Comparison of ENCODE assay signal across 9 cellular contexts in genomic region chr10:48684792-48685651, GRCh38. TPM values are rescaled to one million over a fixed set of nuclear protein-coding genes. Genes with fewer than 3 reads are reported as not detected.
DNase-seq lines count a peak whose midpoint lies in the region; ATAC-seq lines count a peak whose summit lies in the region.
"Had no signal": no experiment of that assay in that cellular context is flagged by ENCODE, and none has a peak within 500 bp of the region (broad histone marks: within the 10 kb centered on the region; RNA-seq: fewer than 3 reads in every experiment).

TSS of gene WDFY4 (plus strand) at chr10:48684873. CDS start at chr10:48709733, 24,860 bp downstream.

- POLR2A ChIA-PET in activated CD4-positive, alpha-beta T cell treated with anti-CD3 and anti-CD28 coated beads, Interleukin-2, amount 10 ng/mL, durations not matched to agents 7 days and 5 days (lab: Charles Lee) = no interaction called here
- POLR2A ChIA-PET in activated CD4-positive, alpha-beta T cell treated with anti-CD3 and anti-CD28 coated beads for 36 hours (lab: Charles Lee) = no interaction called here

- no peaks in the 10 kb centered on the region for H3K36me3 Mint-ChIP-seq in activated CD4-positive, alpha-beta T cell treated with anti-CD3 and anti-CD28 coated beads, Interleukin-2, amount 10 ng/mL, durations not matched to agents 7 days and 5 days (ENCODE audit: low read depth)
- H3K36me3 Mint-ChIP-seq in activated CD4-positive, alpha-beta T cell treated with anti-CD3 and anti-CD28 coated beads for 36 hours (ENCODE audit: low read depth) = no peaks in the 10 kb centered on the region
- H3K36me3 Mint-ChIP-seq in central memory CD8-positive, alpha-beta T cell (ENCODE audit: insufficient read depth) = no peaks in the 10 kb centered on the region
- no peaks in the 10 kb centered on the region for H3K36me3 Mint-ChIP-seq in stimulated activated effector memory CD8-positive, alpha-beta T cell treated with anti-CD3 and anti-CD28 coated beads, Interleukin-12 subunit alpha, Interleukin-12 subunit beta, amount 100 ng/mL, for 72 hours
- H3K36me3 Mint-ChIP-seq in activated T-cell treated with anti-CD3 and anti-CD28 coated beads, Interleukin-2, amount 50 U/mL, for 24 hours (ENCODE audit: low read depth) = no peaks in the 10 kb centered on the region

- no peaks in the 10 kb centered on the region for H3K27me3 Mint-ChIP-seq in activated CD4-positive, alpha-beta T cell treated with anti-CD3 and anti-CD28 coated beads, Interleukin-2, amount 10 ng/mL, durations not matched to agents 7 days and 5 days
- peaks cover 3% of the 10 kb centered on the region for H3K27me3 Mint-ChIP-seq in activated CD4-positive, alpha-beta T cell treated with anti-CD3 and anti-CD28 coated beads for 36 hours
- H3K27me3 Mint-ChIP-seq in central memory CD8-positive, alpha-beta T cell = peaks cover 26% of the 10 kb centered on the region
- peaks cover 23% of the 10 kb centered on the region for H3K27me3 Mint-ChIP-seq in activated T-cell treated with anti-CD3 and anti-CD28 coated beads, Interleukin-2, amount 50 U/mL, for 24 hours

- CTCF ChIA-PET in activated CD4-positive, alpha-beta T cell treated with anti-CD3 and anti-CD28 coated beads, Interleukin-2, amount 10 ng/mL, durations not matched to agents 7 days and 5 days (lab: Charles Lee) = interaction anchor here (0.8 kb wide), 1 partner anchor 70 kb away, joined by 3 read pairs; no protein-coding TSS in a partner anchor
- CTCF ChIA-PET in activated CD4-positive, alpha-beta T cell treated with anti-CD3 and anti-CD28 coated beads for 36 hours (lab: Charles Lee) = interaction anchor here (1.2 kb wide), 1 partner anchor 28 kb away, joined by 4 read pairs; no protein-coding TSS in a partner anchor

- H3K4me3 Mint-ChIP-seq in activated CD4-positive, alpha-beta T cell treated with anti-CD3 and anti-CD28 coated beads, Interleukin-2, amount 10 ng/mL, durations not matched to agents 7 days and 5 days = no peak within 1 kb of the TSS
- no peak within 1 kb of the TSS for H3K4me3 Mint-ChIP-seq in activated CD4-positive, alpha-beta T cell treated with anti-CD3 and anti-CD28 coated beads for 36 hours
- peak within 1 kb of the TSS; percentile 6 for H3K4me3 Mint-ChIP-seq in central memory CD8-positive, alpha-beta T cell
- H3K4me3 Mint-ChIP-seq in stimulated activated effector memory CD8-positive, alpha-beta T cell treated with anti-CD3 and anti-CD28 coated beads, Interleukin-12 subunit alpha, Interleukin-12 subunit beta, amount 100 ng/mL, for 72 hours = peak within 1 kb of the TSS; percentile 37
- H3K4me3 Mint-ChIP-seq in activated T-cell treated with anti-CD3 and anti-CD28 coated beads, Interleukin-2, amount 50 U/mL, for 24 hours = no peak within 1 kb of the TSS

- no peak for DNase-seq in activated CD4-positive, alpha-beta T cell treated with anti-CD3 and anti-CD28 coated beads, Interleukin-2, amount 10 ng/mL, durations not matched to agents 7 days and 5 days
- no peak for DNase-seq in activated CD4-positive, alpha-beta T cell treated with anti-CD3 and anti-CD28 coated beads for 36 hours
- no peak for DNase-seq in central memory CD8-positive, alpha-beta T cell (ENCODE audit: low spot score in 2 of 2)
- peak in 1 of 2 donors; percentile 34 for DNase-seq in stimulated activated effector memory CD8-positive, alpha-beta T cell treated with anti-CD3 and anti-CD28 coated beads, Interleukin-12 subunit alpha, Interleukin-12 subunit beta, amount 100 ng/mL, for 72 hours (ENCODE audit: low spot score in 2 of 2)
- no peak for DNase-seq in SK-N-DZ (ENCODE audit: low spot score)
- no peak for DNase-seq in activated T-cell treated with anti-CD3 and anti-CD28 coated beads, Interleukin-2, amount 50 U/mL, for 24 hours
- DNase-seq in cerebellar nuclear complex (lab: John Stamatoyannopoulos, UW) = no peak

- intact Hi-C loops in activated CD4-positive, alpha-beta T cell treated with anti-CD3 and anti-CD28 coated beads for 36 hours (cut with DNase I, micrococcal nuclease) = no loop called here

- H3K9me3 Mint-ChIP-seq in activated CD4-positive, alpha-beta T cell treated with anti-CD3 and anti-CD28 coated beads, Interleukin-2, amount 10 ng/mL, durations not matched to agents 7 days and 5 days = no peaks in the 10 kb centered on the region
- no peaks in the 10 kb centered on the region for H3K9me3 Mint-ChIP-seq in activated CD4-positive, alpha-beta T cell treated with anti-CD3 and anti-CD28 coated beads for 36 hours (ENCODE audit: low read depth)
- H3K9me3 Mint-ChIP-seq in central memory CD8-positive, alpha-beta T cell = no peaks in the 10 kb centered on the region
- H3K9me3 Mint-ChIP-seq in stimulated activated effector memory CD8-positive, alpha-beta T cell treated with anti-CD3 and anti-CD28 coated beads, Interleukin-12 subunit alpha, Interleukin-12 subunit beta, amount 100 ng/mL, for 72 hours = no peaks in the 10 kb centered on the region
- no peaks in the 10 kb centered on the region for H3K9me3 Mint-ChIP-seq in activated T-cell treated with anti-CD3 and anti-CD28 coated beads, Interleukin-2, amount 50 U/mL, for 24 hours

- no peaks in the 10 kb centered on the region for H3K4me1 Mint-ChIP-seq in activated CD4-positive, alpha-beta T cell treated with anti-CD3 and anti-CD28 coated beads, Interleukin-2, amount 10 ng/mL, durations not matched to agents 7 days and 5 days
- no peaks in the 10 kb centered on the region for H3K4me1 Mint-ChIP-seq in activated CD4-positive, alpha-beta T cell treated with anti-CD3 and anti-CD28 coated beads for 36 hours
- no peaks in the 10 kb centered on the region for H3K4me1 Mint-ChIP-seq in central memory CD8-positive, alpha-beta T cell
- no peaks in the 10 kb centered on the region for H3K4me1 Mint-ChIP-seq in stimulated activated effector memory CD8-positive, alpha-beta T cell treated with anti-CD3 and anti-CD28 coated beads, Interleukin-12 subunit alpha, Interleukin-12 subunit beta, amount 100 ng/mL, for 72 hours
- H3K4me1 Mint-ChIP-seq in activated T-cell treated with anti-CD3 and anti-CD28 coated beads, Interleukin-2, amount 50 U/mL, for 24 hours (ENCODE audit: low read depth) = no peaks in the 10 kb centered on the region

- peak within 1 kb of the TSS; percentile 48 for H3K27ac Mint-ChIP-seq in activated CD4-positive, alpha-beta T cell treated with anti-CD3 and anti-CD28 coated beads, Interleukin-2, amount 10 ng/mL, durations not matched to agents 7 days and 5 days
- H3K27ac Mint-ChIP-seq in activated CD4-positive, alpha-beta T cell treated with anti-CD3 and anti-CD28 coated beads for 36 hours = no peak within 1 kb of the TSS
- H3K27ac Mint-ChIP-seq in central memory CD8-positive, alpha-beta T cell (ENCODE audit: low read depth) = no peak within 1 kb of the TSS
- peak within 1 kb of the TSS; percentile 72 for H3K27ac Mint-ChIP-seq in stimulated activated effector memory CD8-positive, alpha-beta T cell treated with anti-CD3 and anti-CD28 coated beads, Interleukin-12 subunit alpha, Interleukin-12 subunit beta, amount 100 ng/mL, for 72 hours
- H3K27ac Mint-ChIP-seq in activated T-cell treated with anti-CD3 and anti-CD28 coated beads, Interleukin-2, amount 50 U/mL, for 24 hours = no peak within 1 kb of the TSS

- no peak for ATAC-seq in activated CD4-positive, alpha-beta T cell treated with anti-CD3 and anti-CD28 coated beads for 36 hours
- ATAC-seq in HG03159 (IDR thresholded peaks at IDR 0.05; ENCODE audit: unreplicated experiment) = peak; percentile 71
- peak; percentile 54 for ATAC-seq in central memory CD8-positive, alpha-beta T cell (replicated peaks; ENCODE audit: extremely low read depth, poor library complexity, severe bottlenecking)
- ATAC-seq in stimulated activated effector memory CD8-positive, alpha-beta T cell treated with anti-CD3 and anti-CD28 coated beads, Interleukin-12 subunit alpha, Interleukin-12 subunit beta, amount 100 ng/mL, for 72 hours = peak; percentile 53
- ATAC-seq: A549 had no signal

RNA-seq across cellular contexts. Expression of gene WDFY4, which starts in this region (rescaled TPM):
- total RNA-seq in activated CD4-positive, alpha-beta T cell treated with anti-CD3 and anti-CD28 coated beads, Interleukin-2, amount 10 ng/mL, durations not matched to agents 7 days and 5 days = under 1 TPM; 0.37 to 0.40 TPM
- under 1 TPM; 0.07 to 0.09 TPM for total RNA-seq in activated CD4-positive, alpha-beta T cell treated with anti-CD3 and anti-CD28 coated beads for 36 hours
- 0.59 and 2.1 TPM in 2 replicates for polyA plus RNA-seq in SK-N-DZ (2014; cell fraction: cytosol; rRNA removed)
- polyA plus RNA-seq in SK-N-DZ (2014; cell fraction: nucleus; rRNA removed) = 1.3 and 3.4 TPM in 2 replicates
- polyA plus RNA-seq: A549 had no signal

Comparison
In these comparisons a context has a peak if more than half of its experiments do, and no peak if none do; other contexts are left out.
1. H3K27ac Mint-ChIP-seq: peak in activated CD4-positive, alpha-beta T cell treated with anti-CD3 and anti-CD28 coated beads, Interleukin-2, amount 10 ng/mL, durations not matched to agents 7 days and 5 days (single experiment) and stimulated activated effector memory CD8-positive, alpha-beta T cell treated with anti-CD3 and anti-CD28 coated beads, Interleukin-12 subunit alpha, Interleukin-12 subunit beta, amount 100 ng/mL, for 72 hours (single experiment); none in activated CD4-positive, alpha-beta T cell treated with anti-CD3 and anti-CD28 coated beads for 36 hours (single experiment), central memory CD8-positive, alpha-beta T cell (single experiment) and activated T-cell treated with anti-CD3 and anti-CD28 coated beads, Interleukin-2, amount 50 U/mL, for 24 hours (single experiment).
2. H3K4me3 Mint-ChIP-seq: peak in central memory CD8-positive, alpha-beta T cell (single experiment) and stimulated activated effector memory CD8-positive, alpha-beta T cell treated with anti-CD3 and anti-CD28 coated beads, Interleukin-12 subunit alpha, Interleukin-12 subunit beta, amount 100 ng/mL, for 72 hours (single experiment); none in activated CD4-positive, alpha-beta T cell treated with anti-CD3 and anti-CD28 coated beads, Interleukin-2, amount 10 ng/mL, durations not matched to agents 7 days and 5 days (single experiment), activated CD4-positive, alpha-beta T cell treated with anti-CD3 and anti-CD28 coated beads for 36 hours (single experiment) and activated T-cell treated with anti-CD3 and anti-CD28 coated beads, Interleukin-2, amount 50 U/mL, for 24 hours (single experiment).